8 cellular contexts compared by ENCODE assay signal in genomic region chr5:220008-220407, GRCh38. TPM values are rescaled to one million over a fixed set of nuclear protein-coding genes. Genes with fewer than 3 reads are reported as not detected.
DNase-seq lines count a peak whose midpoint lies in the region; ATAC-seq and TF ChIP-seq lines count a peak whose summit lies in the region.

No MANE protein-coding gene starts in this region.

- H3K9me3 ChIP-seq in MG63 (no peaks in the 10 kb centered on the region), skeletal muscle satellite cell (replicated peaks; ENCODE audit: low read length) (no peaks in the 10 kb centered on the region)

- H3K36me3 ChIP-seq in MG63 (peaks cover 23% of the 10 kb centered on the region), skeletal muscle satellite cell (ENCODE audit: insufficient read depth, low read length) (peaks cover 14% of the 10 kb centered on the region)

- DNase-seq in MG63 (no peak), endothelial cell (ENCODE audit: low spot score) (no peak), SKM-1 (lab: John Stamatoyannopoulos, UW; ENCODE audit: unreplicated experiment) (no peak), NCI-H2029 treated with DMSO at 0.1 percent for 48 hours (lab: John Stamatoyannopoulos, UW) (no peak), inferior parietal cortex (ENCODE audit: extremely low spot score) (no peak)

- H3K36me3 Mint-ChIP-seq in endothelial cell (ENCODE audit: low read depth, unreplicated experiment), result peaks cover 8% of the 10 kb centered on the region

- H3K4me2 ChIP-seq in skeletal muscle satellite cell (ENCODE audit: low read length), result peak overlapping the region; percentile 96

- peaks cover 33% of the 10 kb centered on the region for H3K4me1 ChIP-seq in skeletal muscle satellite cell (ENCODE audit: control insufficient read depth, insufficient read depth, low read length)

- ATAC-seq in GM18907 (IDR thresholded peaks at IDR 0.05; ENCODE audit: unreplicated experiment) (peak; percentile 19), HG03457 (IDR thresholded peaks at IDR 0.05; ENCODE audit: unreplicated experiment) (no peak)

- H3K9ac ChIP-seq in skeletal muscle satellite cell (ENCODE audit: low read depth, low read length), result peak overlapping the region; percentile 91

- no peaks in the 10 kb centered on the region for H3K27me3 ChIP-seq in MG63
- no peaks in the 10 kb centered on the region for H3K27me3 ChIP-seq in skeletal muscle satellite cell (ENCODE audit: control insufficient read depth, insufficient read depth, low read length)

- H3K27me3 Mint-ChIP-seq in endothelial cell (ENCODE audit: unreplicated experiment), result peaks cover 2% of the 10 kb centered on the region

- H3K9me3 Mint-ChIP-seq in endothelial cell (ENCODE audit: unreplicated experiment), result no peaks in the 10 kb centered on the region

- H3K4me3 Mint-ChIP-seq in endothelial cell (ENCODE audit: unreplicated experiment), result peak overlapping the region; percentile 98

- H3K4me1 Mint-ChIP-seq in endothelial cell (ENCODE audit: unreplicated experiment), result peaks cover 17% of the 10 kb centered on the region

- no peak for TF ChIP-seq CTCF in endothelial cell (IDR thresholded peaks at IDR 0.05; ENCODE audit: unreplicated experiment)

- H3K4me3 ChIP-seq in MG63 (peak overlapping the region; percentile 96), skeletal muscle satellite cell (ENCODE audit: low read length) (peak overlapping the region; percentile 83)

- H3K27ac Mint-ChIP-seq in endothelial cell (ENCODE audit: unreplicated experiment), result no peak overlapping the region

RNA-seq across cellular contexts. Expression of gene SDHA, which starts 1.9 kb away (rescaled TPM):
- total RNA-seq in MG63 (2014; rRNA removed; shearing (Covaris generic); ENCODE audit: low replicate concordance), result 101 and 128 TPM in 2 replicates
- total RNA-seq in endothelial cell (ENCODE audit: unreplicated experiment), result 73.5 TPM
- total RNA-seq in skeletal muscle satellite cell (2012; rRNA removed), result 82.1 and 90.5 TPM in 2 replicates

RNA-seq across cellular contexts. Expression of gene CCDC127, which starts 2.1 kb away (rescaled TPM):
- 2.9 and 3.4 TPM in 2 replicates for total RNA-seq in MG63 (2014; rRNA removed; shearing (Covaris generic); ENCODE audit: low replicate concordance)
- 8.1 TPM for total RNA-seq in endothelial cell (ENCODE audit: unreplicated experiment)
- total RNA-seq in skeletal muscle satellite cell (2012; rRNA removed), result 2.3 and 4.2 TPM in 2 replicates

RNA-seq across cellular contexts. Expression of gene LRRC14B, which starts 28.7 kb away (rescaled TPM):
- total RNA-seq in MG63 (2014; rRNA removed; shearing (Covaris generic); ENCODE audit: low replicate concordance), result not detected in 2 replicates
- not detected for total RNA-seq in endothelial cell (ENCODE audit: unreplicated experiment)
- not detected in 2 replicates for total RNA-seq in skeletal muscle satellite cell (2012; rRNA removed)

RNA-seq across cellular contexts. Expression of gene PDCD6, which starts 51.4 kb away (rescaled TPM):
- 107 and 139 TPM in 2 replicates for total RNA-seq in MG63 (2014; rRNA removed; shearing (Covaris generic); ENCODE audit: low replicate concordance)
- 101 TPM for total RNA-seq in endothelial cell (ENCODE audit: unreplicated experiment)
- total RNA-seq in skeletal muscle satellite cell (2012; rRNA removed), result 96.1 and 105 TPM in 2 replicates
